Comparison of ENCODE assay signal across 11 cellular contexts in genomic region chr2:197200056-197200455, GRCh38.
A peak's percentile ranks its signal among the peaks of the same experiment; 100 is the strongest.
DNase-seq lines count a peak whose midpoint lies in the region; ATAC-seq and TF ChIP-seq lines count a peak whose summit lies in the region.
"Had no signal": no experiment of that assay in that cellular context is flagged by ENCODE, and none has a peak within 500 bp of the region (broad histone marks: within the 10 kb centered on the region; RNA-seq: fewer than 3 reads in every experiment).

No MANE protein-coding gene starts in this region.

- peaks cover 0 to 3% (median 0%) of the 10 kb centered on the region in 8 donors for H3K9me3 Mint-ChIP-seq in CD4-positive, alpha-beta memory T cell
- H3K9me3 Mint-ChIP-seq in activated T-helper 2 cell treated with anti-CD3 and anti-CD28 coated beads, Interferon-gamma antibody, Interleukin-2, Interleukin-4, amounts not matched to agents 10 μg/mL and 5 μg/mL and 100 μg/mL, durations not matched to agents 14 hours and 24 hours and 36 hours: no peaks in the 10 kb centered on the region
- no peaks in the 10 kb centered on the region for H3K9me3 Mint-ChIP-seq in nephron

- DNase-seq in CD4-positive, alpha-beta memory T cell: no peak
- DNase-seq in KBM-7: peak; percentile 51
- no peak for DNase-seq in activated T-helper 2 cell treated with anti-CD3 and anti-CD28 coated beads, Interferon-gamma antibody, Interleukin-2, Interleukin-4, amounts not matched to agents 10 μg/mL and 5 μg/mL and 100 μg/mL, durations not matched to agents 14 hours and 24 hours and 36 hours (ENCODE audit: low spot score)
- DNase-seq in ureter (ENCODE audit: low spot score): no peak
- DNase-seq in G401 (ENCODE audit: low spot score): no peak
- DNase-seq: activated gamma-delta T cell treated with Interleukin-2 at 50 U/mL for 16 hours; NCI-H446; stimulated activated CD4-positive, alpha-beta T cell treated with anti-CD3 and anti-CD28 coated beads, Interleukin-2, amount 100 ng/mL, for 24 hours had no signal

- intact Hi-C loops in CD4-positive, alpha-beta memory T cell (cut with micrococcal nuclease): no loop called here
- intact Hi-C loops in activated T-helper 2 cell treated with anti-CD3 and anti-CD28 coated beads, Interferon-gamma antibody, Interleukin-2, Interleukin-4, amounts not matched to agents 10 μg/mL and 5 μg/mL and 100 μg/mL, durations not matched to agents 14 hours and 24 hours and 36 hours (cut with micrococcal nuclease): no loop called here

- no peak for ATAC-seq in HG03039 (IDR thresholded peaks at IDR 0.05; ENCODE audit: unreplicated experiment)

- peak overlapping the region in 1 of 2 donors; percentile 23 for H3K4me3 ChIP-seq in CD4-positive, alpha-beta memory T cell (ENCODE audit: low read length in 2 of 2)

- CTCF ChIA-PET in CD4-positive, alpha-beta memory T cell (lab: Charles Lee; ENCODE audit: partially characterized antibody): interaction anchor here (1.1 to 8.4 kb wide), 5 partner anchors 9 to 107 kb away, joined by 3 to 146 read pairs (median 6); partner anchors contain the start of gene ANKRD44

- H3K27ac Mint-ChIP-seq in CD4-positive, alpha-beta memory T cell: peak overlapping the region; percentile 95 to 99 (median 96)
- H3K27ac Mint-ChIP-seq in activated T-helper 2 cell treated with anti-CD3 and anti-CD28 coated beads, Interferon-gamma antibody, Interleukin-2, Interleukin-4, amounts not matched to agents 10 μg/mL and 5 μg/mL and 100 μg/mL, durations not matched to agents 14 hours and 24 hours and 36 hours: peak overlapping the region; percentile 95
- H3K27ac Mint-ChIP-seq in nephron: peak overlapping the region in 2 of 3 experiments; percentile 2 to 29

- H3K27me3 ChIP-seq in CD4-positive, alpha-beta memory T cell (ENCODE audit: insufficient read depth, low read length): no peaks in the 10 kb centered on the region

- peak overlapping the region; percentile 73 for H3K27ac ChIP-seq in CD4-positive, alpha-beta memory T cell (ENCODE audit: low read depth, low read length)
- H3K27ac ChIP-seq: VCaP had no signal

- H3K4me1 Mint-ChIP-seq in CD4-positive, alpha-beta memory T cell: peaks cover 76 to 94% (median 86%) of the 10 kb centered on the region in 4 donors
- H3K4me1 Mint-ChIP-seq in activated T-helper 2 cell treated with anti-CD3 and anti-CD28 coated beads, Interferon-gamma antibody, Interleukin-2, Interleukin-4, amounts not matched to agents 10 μg/mL and 5 μg/mL and 100 μg/mL, durations not matched to agents 14 hours and 24 hours and 36 hours (ENCODE audit: low read depth): peaks cover 78% of the 10 kb centered on the region
- H3K4me1 Mint-ChIP-seq in nephron: peaks cover 74% of the 10 kb centered on the region

- no peaks in the 10 kb centered on the region for H3K36me3 ChIP-seq in CD4-positive, alpha-beta memory T cell (ENCODE audit: insufficient read depth, low read length)

- H3K4me3 Mint-ChIP-seq in CD4-positive, alpha-beta memory T cell: peak overlapping the region; percentile 62 to 99 (median 91)
- H3K4me3 Mint-ChIP-seq in activated T-helper 2 cell treated with anti-CD3 and anti-CD28 coated beads, Interferon-gamma antibody, Interleukin-2, Interleukin-4, amounts not matched to agents 10 μg/mL and 5 μg/mL and 100 μg/mL, durations not matched to agents 14 hours and 24 hours and 36 hours (ENCODE audit: low read depth): no peak overlapping the region
- no peak overlapping the region for H3K4me3 Mint-ChIP-seq in nephron

- peaks cover 90% of the 10 kb centered on the region for H3K4me1 ChIP-seq in CD4-positive, alpha-beta memory T cell (ENCODE audit: insufficient read depth, low read length)

- H3K36me3 Mint-ChIP-seq in CD4-positive, alpha-beta memory T cell: peaks cover 26 to 27% of the 10 kb centered on the region in 2 donors
- H3K36me3 Mint-ChIP-seq in activated T-helper 2 cell treated with anti-CD3 and anti-CD28 coated beads, Interferon-gamma antibody, Interleukin-2, Interleukin-4, amounts not matched to agents 10 μg/mL and 5 μg/mL and 100 μg/mL, durations not matched to agents 14 hours and 24 hours and 36 hours (ENCODE audit: low read depth): peaks cover 40% of the 10 kb centered on the region
- no peaks in the 10 kb centered on the region for H3K36me3 Mint-ChIP-seq in nephron (ENCODE audit: low read depth)

- H3K27me3 Mint-ChIP-seq in CD4-positive, alpha-beta memory T cell: no peaks in the 10 kb centered on the region
- no peaks in the 10 kb centered on the region for H3K27me3 Mint-ChIP-seq in activated T-helper 2 cell treated with anti-CD3 and anti-CD28 coated beads, Interferon-gamma antibody, Interleukin-2, Interleukin-4, amounts not matched to agents 10 μg/mL and 5 μg/mL and 100 μg/mL, durations not matched to agents 14 hours and 24 hours and 36 hours (ENCODE audit: low read depth)
- H3K27me3 Mint-ChIP-seq in nephron (ENCODE audit: low read depth): no peaks in the 10 kb centered on the region

- no peak for TF ChIP-seq CTCF in nephron (IDR thresholded peaks at IDR 0.05; ENCODE audit: unreplicated experiment in 3 of 3)

- H3K9me3 ChIP-seq in CD4-positive, alpha-beta memory T cell (ENCODE audit: control insufficient read depth in 1 of 2, low read length in 2 of 2): no peaks in the 10 kb centered on the region

- POLR2A ChIA-PET in CD4-positive, alpha-beta memory T cell (lab: Charles Lee; ENCODE audit: partially characterized antibody): interaction anchor here (3.7 to 30.5 kb wide), 4 partner anchors 32 to 128 kb away, joined by 19 to 1394 read pairs (median 580); partner anchors contain the start of gene ANKRD44

- in situ Hi-C loops in KBM-7 (cut with MboI; ENCODE audit: low pct_unique_long_range_greater_than_20kb, low sequenced_read_pairs): no loop called here
- in situ Hi-C loops in G401 (cut with HindIII; ENCODE audit: low sequenced_read_pairs): loop anchor here (25.0 kb wide), 1 partner anchor 162 kb away; no protein-coding TSS in a partner anchor

Comparison
In these comparisons a context has a peak if more than half of its experiments do, and no peak if none do; other contexts are left out.
1. H3K27ac Mint-ChIP-seq: peak in every context shown above with its lines; median percentile 96 in CD4-positive, alpha-beta memory T cell; 95 in activated T-helper 2 cell treated with anti-CD3 and anti-CD28 coated beads, Interferon-gamma antibody, Interleukin-2, Interleukin-4, amounts not matched to agents 10 μg/mL and 5 μg/mL and 100 μg/mL, durations not matched to agents 14 hours and 24 hours and 36 hours; 16 in nephron.
2. H3K4me3 Mint-ChIP-seq: peak in CD4-positive, alpha-beta memory T cell (8 of 8); none in activated T-helper 2 cell treated with anti-CD3 and anti-CD28 coated beads, Interferon-gamma antibody, Interleukin-2, Interleukin-4, amounts not matched to agents 10 μg/mL and 5 μg/mL and 100 μg/mL, durations not matched to agents 14 hours and 24 hours and 36 hours (single experiment) and nephron (0 of 3).